In the genomic region with DNA sequence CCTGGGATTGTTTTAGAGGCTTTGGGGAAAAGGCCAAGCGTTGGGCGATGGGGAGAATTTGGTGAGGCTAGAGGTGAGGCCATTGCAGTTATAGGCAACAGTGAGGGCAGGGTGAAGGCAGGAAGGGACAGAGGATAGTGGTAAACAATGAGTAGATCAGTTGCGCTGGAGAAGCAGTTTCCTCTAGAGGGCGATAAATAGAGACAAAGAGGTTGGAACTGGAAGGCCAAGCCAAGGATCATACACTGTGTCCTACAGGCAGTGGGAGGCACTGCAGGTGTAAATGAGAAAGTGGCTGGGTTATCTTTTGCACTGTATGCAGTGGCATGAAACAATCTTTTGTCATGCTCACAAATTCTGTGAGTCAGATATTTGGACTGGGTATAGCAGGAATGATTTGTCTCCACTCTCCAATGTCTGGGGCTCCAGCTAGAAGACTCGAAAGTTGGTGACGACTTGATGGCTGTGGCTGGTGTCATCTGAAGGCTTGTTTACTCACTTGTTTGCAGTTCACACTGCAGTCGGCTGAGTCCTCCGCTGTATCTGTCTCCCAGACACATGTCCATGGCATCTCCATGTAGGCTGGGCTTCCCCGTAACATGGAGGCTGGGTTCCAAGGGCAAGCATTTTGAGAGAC, we compare ENCODE assay signal across 8 cellular contexts.
A peak's percentile ranks its signal among the peaks of the same experiment; 100 is the strongest.
DNase-seq lines count a peak whose midpoint lies in the region; ATAC-seq, FAIRE-seq and TF ChIP-seq lines count a peak whose summit lies in the region.

No MANE protein-coding gene starts in this region.

- H3K4me2 ChIP-seq in parathyroid adenoma (ENCODE audit: low read length): no peak overlapping the region

- H3K27ac ChIP-seq in parathyroid adenoma: no peak overlapping the region

- TF ChIP-seq CTCF in AG10803 (conservative IDR thresholded peaks at IDR 0.05; ENCODE audit: low read length): peak; percentile 62
- peak; percentile 96 for TF ChIP-seq CTCF in epithelial cell of esophagus (IDR thresholded peaks at IDR 0.05; ENCODE audit: insufficient read depth, low read depth, low read length, missing control alignments)
- TF ChIP-seq CTCF in parathyroid adenoma (IDR thresholded peaks at IDR 0.05): peak; percentile 83

- H3K9me3 ChIP-seq in parathyroid adenoma (ENCODE audit: control insufficient read depth, low read length): no peaks in the 10 kb centered on the region

- H3K27me3 ChIP-seq in parathyroid adenoma (ENCODE audit: control insufficient read depth, insufficient read depth, low read length): no peaks in the 10 kb centered on the region

- no peaks in the 10 kb centered on the region for H3K79me2 ChIP-seq in parathyroid adenoma

- no peak overlapping the region for H2AFZ ChIP-seq in parathyroid adenoma

- FAIRE-seq in GM12892 (lab: Jason Lieb, UNC): peak; percentile 92

- TF ChIP-seq POLR2A in GM12892 (IDR thresholded peaks at IDR 0.05; ENCODE audit: low read depth, low read length): no peak

- no peaks in the 10 kb centered on the region for H3K36me3 ChIP-seq in parathyroid adenoma (ENCODE audit: control insufficient read depth, insufficient read depth, low read length)

- no peak overlapping the region for H3K9ac ChIP-seq in parathyroid adenoma

- DNase-seq in AG10803 (ENCODE audit: low read depth) (peak; percentile 29), GM12892 (ENCODE audit: insufficient read length) (peak; percentile 37), M059J (ENCODE audit: low read depth) (peak; percentile 73), SIG-M5 treated with dmso at 0.1 percent for 504 hours (lab: John Stamatoyannopoulos, UW; ENCODE audit: unreplicated experiment) (peak; percentile 90), epithelial cell of esophagus (ENCODE audit: low read depth) (peak; percentile 84), sciatic nerve (ENCODE audit: low spot score) (no peak)

- H3K4me3 ChIP-seq in AG10803 (ENCODE audit: low read length) (no peak overlapping the region), epithelial cell of esophagus (ENCODE audit: low read length) (no peak overlapping the region), parathyroid adenoma (ENCODE audit: low read depth, low read length) (no peak overlapping the region)

- no peaks in the 10 kb centered on the region for H3K4me1 ChIP-seq in parathyroid adenoma

- intact Hi-C loops in sciatic nerve (cut with DNase I): no loop called here

- ATAC-seq in HG02610 (IDR thresholded peaks at IDR 0.05; ENCODE audit: unreplicated experiment) (peak; percentile 85), sciatic nerve (no peak)
